ENCODE assay signal across 11 cellular contexts in the genomic region with DNA sequence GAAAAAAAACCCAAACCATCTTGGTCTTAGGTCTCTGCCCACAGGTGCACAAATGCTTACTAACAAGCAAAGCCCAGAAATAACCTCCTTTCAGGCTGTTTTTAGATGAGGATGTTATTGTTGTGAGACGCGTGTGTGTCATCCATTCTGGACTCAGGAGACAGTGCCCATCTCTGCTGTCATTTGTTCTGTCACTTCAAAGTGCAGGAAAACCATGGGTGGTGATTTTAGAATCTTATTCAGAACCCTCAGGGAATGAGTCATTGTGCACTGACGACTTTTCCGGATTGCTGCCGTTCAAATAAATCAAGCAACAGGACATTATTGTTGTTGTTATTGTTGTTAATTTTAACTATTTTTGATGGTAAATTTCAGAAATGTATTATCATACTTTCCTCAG.
DNase-seq lines count a peak whose midpoint lies in the region; TF ChIP-seq lines count a peak whose summit lies in the region.
"Had no signal": no experiment of that assay in that cellular context is flagged by ENCODE, and none has a peak within 500 bp of the region (broad histone marks: within the 10 kb centered on the region; RNA-seq: fewer than 3 reads in every experiment).

No MANE protein-coding gene starts in this region.

- no peak overlapping the region for H3K9ac ChIP-seq in smooth muscle cell (ENCODE audit: low read depth)

- H3K4me1 Mint-ChIP-seq in activated naive CD4-positive, alpha-beta T cell treated with anti-CD3 and anti-CD28 coated beads, Interleukin-2, amount 10 ng/mL, durations not matched to agents 7 days and 5 days, result peaks cover 6% of the 10 kb centered on the region
- H3K4me1 Mint-ChIP-seq: immature natural killer cell had no signal

- H3K27ac ChIP-seq in smooth muscle cell (ENCODE audit: low read depth) (peak overlapping the region; percentile 38), RWPE1 (no peak overlapping the region)
- H3K27ac ChIP-seq in effector memory CD4-positive, alpha-beta T cell (ENCODE audit: insufficient read depth, low read length, poor library complexity, severe bottlenecking), result no peak overlapping the region

- no peaks in the 10 kb centered on the region for H3K9me3 ChIP-seq in smooth muscle cell (replicated peaks; ENCODE audit: low read depth)
- no peaks in the 10 kb centered on the region for H3K9me3 ChIP-seq in effector memory CD4-positive, alpha-beta T cell (ENCODE audit: control insufficient read depth, low read length)

- no peak overlapping the region for H3K4me3 ChIP-seq in smooth muscle cell
- H3K4me3 ChIP-seq in effector memory CD4-positive, alpha-beta T cell (ENCODE audit: insufficient read depth, low read depth, low read length, poor library complexity, severe bottlenecking), result no peak overlapping the region

- no peaks in the 10 kb centered on the region for H3K36me3 ChIP-seq in smooth muscle cell (ENCODE audit: low read depth)
- no peaks in the 10 kb centered on the region for H3K36me3 ChIP-seq in effector memory CD4-positive, alpha-beta T cell (ENCODE audit: control insufficient read depth, insufficient read depth, low read length)

- H3K9me3 Mint-ChIP-seq in activated naive CD4-positive, alpha-beta T cell treated with anti-CD3 and anti-CD28 coated beads, Interleukin-2, amount 10 ng/mL, durations not matched to agents 7 days and 5 days, result no peaks in the 10 kb centered on the region
- H3K9me3 Mint-ChIP-seq: immature natural killer cell had no signal

- no peaks in the 10 kb centered on the region for H3F3A ChIP-seq in smooth muscle cell (ENCODE audit: low read depth)

- H3K79me2 ChIP-seq in smooth muscle cell (ENCODE audit: low read depth), result no peaks in the 10 kb centered on the region

- H3K4me2 ChIP-seq in smooth muscle cell, result no peak overlapping the region

- H3K4me1 ChIP-seq in smooth muscle cell (ENCODE audit: low read depth), result no peaks in the 10 kb centered on the region
- no peaks in the 10 kb centered on the region for H3K4me1 ChIP-seq in effector memory CD4-positive, alpha-beta T cell (ENCODE audit: control insufficient read depth, insufficient read depth, low read length, poor library complexity, severe bottlenecking)

- no peaks in the 10 kb centered on the region for H3K27me3 ChIP-seq in smooth muscle cell (ENCODE audit: low read depth)
- no peaks in the 10 kb centered on the region for H3K27me3 ChIP-seq in effector memory CD4-positive, alpha-beta T cell (replicated peaks; ENCODE audit: control insufficient read depth, insufficient read depth, low read length, poor library complexity, severe bottlenecking)

- TF ChIP-seq CTCF in smooth muscle cell (IDR thresholded peaks at IDR 0.05; ENCODE audit: borderline replicate concordance, insufficient read depth, poor library complexity, severe bottlenecking) (no peak), RWPE1 (conservative IDR thresholded peaks at IDR 0.05; ENCODE audit: low read depth) (no peak)

- POLR2A ChIA-PET in RWPE1 (lab: Yijun Ruan, JAX; ENCODE audit: low non-redundant PET), result no interaction called here

- no peaks in the 10 kb centered on the region for H3K36me3 Mint-ChIP-seq in activated naive CD4-positive, alpha-beta T cell treated with anti-CD3 and anti-CD28 coated beads, Interleukin-2, amount 10 ng/mL, durations not matched to agents 7 days and 5 days
- H3K36me3 Mint-ChIP-seq: immature natural killer cell; naive thymus-derived CD8-positive, alpha-beta T cell had no signal

- no peaks in the 10 kb centered on the region for H4K20me1 ChIP-seq in smooth muscle cell (ENCODE audit: low read depth)

- peaks cover 38% of the 10 kb centered on the region for H3K27me3 Mint-ChIP-seq in activated naive CD4-positive, alpha-beta T cell treated with anti-CD3 and anti-CD28 coated beads, Interleukin-2, amount 10 ng/mL, durations not matched to agents 7 days and 5 days

- peak overlapping the region; percentile 30 for H3K27ac Mint-ChIP-seq in activated naive CD4-positive, alpha-beta T cell treated with anti-CD3 and anti-CD28 coated beads, Interleukin-2, amount 10 ng/mL, durations not matched to agents 7 days and 5 days
- H3K27ac Mint-ChIP-seq: immature natural killer cell; naive thymus-derived CD8-positive, alpha-beta T cell had no signal

- no peak overlapping the region for H3K4me3 Mint-ChIP-seq in activated naive CD4-positive, alpha-beta T cell treated with anti-CD3 and anti-CD28 coated beads, Interleukin-2, amount 10 ng/mL, durations not matched to agents 7 days and 5 days
- H3K4me3 Mint-ChIP-seq: immature natural killer cell; naive thymus-derived CD8-positive, alpha-beta T cell had no signal

- 22% methylated on average over 5 of the region's 5 CpGs for WGBS in smooth muscle cell (ENCODE audit: low lambda C conversion rate)

- no peak for DNase-seq in activated naive CD4-positive, alpha-beta T cell treated with anti-CD3 and anti-CD28 coated beads, Interleukin-2, amount 10 ng/mL, durations not matched to agents 7 days and 5 days
- DNase-seq in activated naive CD4-positive, alpha-beta T cell treated with anti-CD3 and anti-CD28 coated beads, Interleukin-2, amount 50 U/mL, for 16 hours, result no peak
- DNase-seq in HT1080 (ENCODE audit: low read depth) (peak; percentile 77), astrocyte of the hippocampus (ENCODE audit: low read depth, low spot score) (peak; percentile 19), smooth muscle cell (lab: John Stamatoyannopoulos, UW; ENCODE audit: unreplicated experiment) (no peak), HuH-7 (ENCODE audit: low spot score) (no peak), RWPE1 (ENCODE audit: low spot score) (no peak)
- no peak for DNase-seq in effector memory CD4-positive, alpha-beta T cell
- DNase-seq: immature natural killer cell; naive thymus-derived CD8-positive, alpha-beta T cell; T-helper 9 cell had no signal

- H2AFZ ChIP-seq in smooth muscle cell (ENCODE audit: low read depth), result no peak overlapping the region

- CTCF ChIA-PET in activated naive CD4-positive, alpha-beta T cell treated with anti-CD3 and anti-CD28 coated beads, Interleukin-2, amount 10 ng/mL, durations not matched to agents 7 days and 5 days (lab: Charles Lee), result no interaction called here
- CTCF ChIA-PET in RWPE1 (lab: Yijun Ruan, JAX), result no interaction called here

Comparison
In these comparisons a context has a peak if more than half of its experiments do, and no peak if none do; other contexts are left out.
1. DNase-seq: peak in HT1080 (single experiment) and astrocyte of the hippocampus (single experiment); none in activated naive CD4-positive, alpha-beta T cell treated with anti-CD3 and anti-CD28 coated beads, Interleukin-2, amount 10 ng/mL, durations not matched to agents 7 days and 5 days (single experiment), activated naive CD4-positive, alpha-beta T cell treated with anti-CD3 and anti-CD28 coated beads, Interleukin-2, amount 50 U/mL, for 16 hours (single experiment), smooth muscle cell (single experiment), HuH-7 (single experiment), RWPE1 (single experiment) and effector memory CD4-positive, alpha-beta T cell (0 of 3).